1 cellular context compared by ENCODE assay signal in genomic region chr11:123517559-123518364, GRCh38.
TF ChIP-seq lines count a peak whose summit lies in the region.

No MANE protein-coding gene starts in this region.

TF ChIP-seq in H1, 55 proteins besides CTCF, POLR2A, EP300 and RAD21 (continued from another document):
- TF ChIP-seq, protein P1, sequence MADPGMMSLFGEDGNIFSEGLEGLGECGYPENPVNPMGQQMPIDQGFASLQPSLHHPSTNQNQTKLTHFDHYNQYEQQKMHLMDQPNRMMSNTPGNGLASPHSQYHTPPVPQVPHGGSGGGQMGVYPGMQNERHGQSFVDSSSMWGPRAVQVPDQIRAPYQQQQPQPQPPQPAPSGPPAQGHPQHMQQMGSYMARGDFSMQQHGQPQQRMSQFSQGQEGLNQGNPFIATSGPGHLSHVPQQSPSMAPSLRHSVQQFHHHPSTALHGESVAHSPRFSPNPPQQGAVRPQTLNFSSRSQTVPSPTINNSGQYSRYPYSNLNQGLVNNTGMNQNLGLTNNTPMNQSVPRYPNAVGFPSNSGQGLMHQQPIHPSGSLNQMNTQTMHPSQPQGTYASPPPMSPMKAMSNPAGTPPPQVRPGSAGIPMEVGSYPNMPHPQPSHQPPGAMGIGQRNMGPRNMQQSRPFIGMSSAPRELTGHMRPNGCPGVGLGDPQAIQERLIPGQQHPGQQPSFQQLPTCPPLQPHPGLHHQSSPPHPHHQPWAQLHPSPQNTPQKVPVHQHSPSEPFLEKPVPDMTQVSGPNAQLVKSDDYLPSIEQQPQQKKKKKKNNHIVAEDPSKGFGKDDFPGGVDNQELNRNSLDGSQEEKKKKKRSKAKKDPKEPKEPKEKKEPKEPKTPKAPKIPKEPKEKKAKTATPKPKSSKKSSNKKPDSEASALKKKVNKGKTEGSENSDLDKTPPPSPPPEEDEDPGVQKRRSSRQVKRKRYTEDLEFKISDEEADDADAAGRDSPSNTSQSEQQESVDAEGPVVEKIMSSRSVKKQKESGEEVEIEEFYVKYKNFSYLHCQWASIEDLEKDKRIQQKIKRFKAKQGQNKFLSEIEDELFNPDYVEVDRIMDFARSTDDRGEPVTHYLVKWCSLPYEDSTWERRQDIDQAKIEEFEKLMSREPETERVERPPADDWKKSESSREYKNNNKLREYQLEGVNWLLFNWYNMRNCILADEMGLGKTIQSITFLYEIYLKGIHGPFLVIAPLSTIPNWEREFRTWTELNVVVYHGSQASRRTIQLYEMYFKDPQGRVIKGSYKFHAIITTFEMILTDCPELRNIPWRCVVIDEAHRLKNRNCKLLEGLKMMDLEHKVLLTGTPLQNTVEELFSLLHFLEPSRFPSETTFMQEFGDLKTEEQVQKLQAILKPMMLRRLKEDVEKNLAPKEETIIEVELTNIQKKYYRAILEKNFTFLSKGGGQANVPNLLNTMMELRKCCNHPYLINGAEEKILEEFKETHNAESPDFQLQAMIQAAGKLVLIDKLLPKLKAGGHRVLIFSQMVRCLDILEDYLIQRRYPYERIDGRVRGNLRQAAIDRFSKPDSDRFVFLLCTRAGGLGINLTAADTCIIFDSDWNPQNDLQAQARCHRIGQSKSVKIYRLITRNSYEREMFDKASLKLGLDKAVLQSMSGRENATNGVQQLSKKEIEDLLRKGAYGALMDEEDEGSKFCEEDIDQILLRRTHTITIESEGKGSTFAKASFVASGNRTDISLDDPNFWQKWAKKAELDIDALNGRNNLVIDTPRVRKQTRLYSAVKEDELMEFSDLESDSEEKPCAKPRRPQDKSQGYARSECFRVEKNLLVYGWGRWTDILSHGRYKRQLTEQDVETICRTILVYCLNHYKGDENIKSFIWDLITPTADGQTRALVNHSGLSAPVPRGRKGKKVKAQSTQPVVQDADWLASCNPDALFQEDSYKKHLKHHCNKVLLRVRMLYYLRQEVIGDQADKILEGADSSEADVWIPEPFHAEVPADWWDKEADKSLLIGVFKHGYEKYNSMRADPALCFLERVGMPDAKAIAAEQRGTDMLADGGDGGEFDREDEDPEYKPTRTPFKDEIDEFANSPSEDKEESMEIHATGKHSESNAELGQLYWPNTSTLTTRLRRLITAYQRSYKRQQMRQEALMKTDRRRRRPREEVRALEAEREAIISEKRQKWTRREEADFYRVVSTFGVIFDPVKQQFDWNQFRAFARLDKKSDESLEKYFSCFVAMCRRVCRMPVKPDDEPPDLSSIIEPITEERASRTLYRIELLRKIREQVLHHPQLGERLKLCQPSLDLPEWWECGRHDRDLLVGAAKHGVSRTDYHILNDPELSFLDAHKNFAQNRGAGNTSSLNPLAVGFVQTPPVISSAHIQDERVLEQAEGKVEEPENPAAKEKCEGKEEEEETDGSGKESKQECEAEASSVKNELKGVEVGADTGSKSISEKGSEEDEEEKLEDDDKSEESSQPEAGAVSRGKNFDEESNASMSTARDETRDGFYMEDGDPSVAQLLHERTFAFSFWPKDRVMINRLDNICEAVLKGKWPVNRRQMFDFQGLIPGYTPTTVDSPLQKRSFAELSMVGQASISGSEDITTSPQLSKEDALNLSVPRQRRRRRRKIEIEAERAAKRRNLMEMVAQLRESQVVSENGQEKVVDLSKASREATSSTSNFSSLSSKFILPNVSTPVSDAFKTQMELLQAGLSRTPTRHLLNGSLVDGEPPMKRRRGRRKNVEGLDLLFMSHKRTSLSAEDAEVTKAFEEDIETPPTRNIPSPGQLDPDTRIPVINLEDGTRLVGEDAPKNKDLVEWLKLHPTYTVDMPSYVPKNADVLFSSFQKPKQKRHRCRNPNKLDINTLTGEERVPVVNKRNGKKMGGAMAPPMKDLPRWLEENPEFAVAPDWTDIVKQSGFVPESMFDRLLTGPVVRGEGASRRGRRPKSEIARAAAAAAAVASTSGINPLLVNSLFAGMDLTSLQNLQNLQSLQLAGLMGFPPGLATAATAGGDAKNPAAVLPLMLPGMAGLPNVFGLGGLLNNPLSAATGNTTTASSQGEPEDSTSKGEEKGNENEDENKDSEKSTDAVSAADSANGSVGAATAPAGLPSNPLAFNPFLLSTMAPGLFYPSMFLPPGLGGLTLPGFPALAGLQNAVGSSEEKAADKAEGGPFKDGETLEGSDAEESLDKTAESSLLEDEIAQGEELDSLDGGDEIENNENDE (IDR thresholded peaks at IDR 0.05; ENCODE audit: insufficient replicate concordance, low read length): no peak
- TF ChIP-seq SP1 (IDR thresholded peaks at IDR 0.05; ENCODE audit: low read depth, low read length) (no peak), BRCA1 (IDR thresholded peaks at IDR 0.05; ENCODE audit: low read depth, low read length) (no peak), POLR2AphosphoS5 (IDR thresholded peaks at IDR 0.05; ENCODE audit: low read depth, low read length) (no peak), NANOG (IDR thresholded peaks at IDR 0.05; ENCODE audit: insufficient read depth, low read depth, low read length, poor library complexity, severe bottlenecking) (no peak), TBP (IDR thresholded peaks at IDR 0.05; ENCODE audit: low read depth, low read length) (no peak)
